In the genomic region with DNA sequence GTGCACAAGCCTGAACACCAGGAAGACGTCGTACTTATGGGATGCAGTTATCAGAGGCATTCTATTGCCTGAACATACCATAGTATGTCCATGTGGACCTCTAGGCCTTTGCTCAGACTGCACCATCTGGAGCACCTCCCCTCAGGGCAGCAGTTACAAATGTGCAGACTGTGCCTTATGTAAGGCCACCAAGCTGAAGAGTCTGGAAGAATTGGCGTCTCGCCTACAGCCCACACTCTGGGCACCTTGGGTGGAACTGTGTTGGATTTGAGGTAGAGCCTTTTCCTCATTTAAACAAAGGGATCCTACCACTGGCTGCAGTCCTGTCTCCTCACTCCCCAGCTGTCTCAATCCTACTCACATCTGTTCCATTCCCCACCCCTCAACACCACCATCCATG, we compare ENCODE assay signal across 24 cellular contexts.
DNase-seq lines count a peak whose midpoint lies in the region; ATAC-seq and TF ChIP-seq lines count a peak whose summit lies in the region.
"Had no signal": no experiment of that assay in that cellular context is flagged by ENCODE, and none has a peak within 500 bp of the region (broad histone marks: within the 10 kb centered on the region; RNA-seq: fewer than 3 reads in every experiment).

No MANE protein-coding gene starts in this region.

- H3K4me1 Mint-ChIP-seq in natural killer cell treated with Interleukin-12 subunit alpha and Interleukin-12 subunit beta and Interleukin-15 and Interleukin-18, amount 100 ng/mL, for 72 hours (ENCODE audit: low read depth in 2 of 2), result no peaks in the 10 kb centered on the region
- H3K4me1 Mint-ChIP-seq in natural killer cell (no peaks in the 10 kb centered on the region), glutamatergic neuron (ENCODE audit: low read depth, unreplicated experiment) (peaks cover 40% of the 10 kb centered on the region)
- H3K4me1 Mint-ChIP-seq: B cell; CD14-positive monocyte; CD8-positive, alpha-beta memory T cell had no signal

- no peak overlapping the region for H4K8ac ChIP-seq in neuronal stem cell (ENCODE audit: low read depth, low read length)

- no peaks in the 10 kb centered on the region for H3K9me3 ChIP-seq in testis
- no peaks in the 10 kb centered on the region for H3K9me3 ChIP-seq in BE2C
- H3K9me3 ChIP-seq in neuronal stem cell (replicated peaks in 1 of 2; ENCODE audit: control insufficient read depth in 2 of 2, insufficient read depth in 1 of 2, low read depth in 1 of 2, low read length in 2 of 2), result no peaks in the 10 kb centered on the region

- H3K4me3 ChIP-seq in testis (no peak overlapping the region), BE2C (ENCODE audit: low read depth, low read length) (no peak overlapping the region), neuronal stem cell (ENCODE audit: low read length in 2 of 2) (no peak overlapping the region)

- DNase-seq in natural killer cell treated with Interleukin-12 subunit alpha and Interleukin-12 subunit beta and Interleukin-15 and Interleukin-18, amount 100 ng/mL, for 72 hours (ENCODE audit: low spot score), result no peak
- DNase-seq in natural killer cell, result no peak
- DNase-seq in NCI-H69 (lab: John Stamatoyannopoulos, UW), result peak; percentile 90
- no peak for DNase-seq in glutamatergic neuron
- DNase-seq in testis, result no peak
- DNase-seq in activated naive CD4-positive, alpha-beta T cell treated with Interleukin-2 at 50 U/mL for 16 hours, result no peak
- DNase-seq in BE2C, result no peak
- DNase-seq in neuronal stem cell (ENCODE audit: low spot score), result no peak
- DNase-seq: CD8-positive, alpha-beta memory T cell; DMS153; DND-41; NCI-H1048; NCI-H1417 treated with DMSO at 0.1 percent for 48 hours; NCI-H1930; NCI-H2107; NCI-H510A; NCI-H774; SHP77 had no signal

- TF ChIP-seq CTCF in natural killer cell (IDR thresholded peaks at IDR 0.05), result no peak
- no peak for TF ChIP-seq CTCF in glutamatergic neuron (IDR thresholded peaks at IDR 0.05; ENCODE audit: partially characterized antibody, unreplicated experiment)
- no peak for TF ChIP-seq CTCF in testis (IDR thresholded peaks at IDR 0.05)
- TF ChIP-seq CTCF in BE2C (IDR thresholded peaks at IDR 0.05; ENCODE audit: low read depth, low read length), result no peak

- no peak overlapping the region for H3K14ac ChIP-seq in neuronal stem cell (ENCODE audit: low read length)

- peak overlapping the region; percentile 10 to 18 for H3K27ac ChIP-seq in testis
- H3K27ac ChIP-seq in neuronal stem cell (replicated peaks; ENCODE audit: low read length), result no peak overlapping the region
- H3K27ac ChIP-seq: 22Rv1, HL-60, RWPE1 had no signal

- H3K4ac ChIP-seq in neuronal stem cell (ENCODE audit: low read length), result no peak overlapping the region

- no peak overlapping the region for H4K91ac ChIP-seq in neuronal stem cell (ENCODE audit: low read depth, low read length, poor library complexity)

- ATAC-seq in natural killer cell treated with Interleukin-12 subunit alpha and Interleukin-12 subunit beta and Interleukin-15 and Interleukin-18, amount 100 ng/mL, for 72 hours, result peak; percentile 24 to 37
- ATAC-seq in natural killer cell, result no peak
- ATAC-seq: HCT116 had no signal

- H2BK5ac ChIP-seq in neuronal stem cell (ENCODE audit: low read length), result no peak overlapping the region

- H3K36me3 ChIP-seq in testis (ENCODE audit: low read depth, missing control alignments), result no peaks in the 10 kb centered on the region
- no peaks in the 10 kb centered on the region for H3K36me3 ChIP-seq in BE2C
- H3K36me3 ChIP-seq in neuronal stem cell (replicated peaks in 1 of 2; ENCODE audit: control insufficient read depth in 2 of 2, insufficient read depth in 2 of 2, low read length in 2 of 2), result no peaks in the 10 kb centered on the region

- H3K9ac ChIP-seq in neuronal stem cell (ENCODE audit: low read depth, low read length, poor library complexity), result no peak overlapping the region

- no peak overlapping the region for H2BK12ac ChIP-seq in neuronal stem cell (ENCODE audit: low read length)

- H3K27me3 Mint-ChIP-seq in natural killer cell treated with Interleukin-12 subunit alpha and Interleukin-12 subunit beta and Interleukin-15 and Interleukin-18, amount 100 ng/mL, for 72 hours, result peaks cover 27 to 34% of the 10 kb centered on the region in 2 donors
- peaks cover 6 to 56% of the 10 kb centered on the region in 2 donors for H3K27me3 Mint-ChIP-seq in natural killer cell (ENCODE audit: low read depth in 2 of 2)
- H3K27me3 Mint-ChIP-seq in glutamatergic neuron (ENCODE audit: unreplicated experiment), result peaks cover 5% of the 10 kb centered on the region

- no peak overlapping the region for H3K4me3 Mint-ChIP-seq in natural killer cell treated with Interleukin-12 subunit alpha and Interleukin-12 subunit beta and Interleukin-15 and Interleukin-18, amount 100 ng/mL, for 72 hours
- H3K4me3 Mint-ChIP-seq in natural killer cell (no peak overlapping the region), glutamatergic neuron (ENCODE audit: unreplicated experiment) (no peak overlapping the region)
- H3K4me3 Mint-ChIP-seq: B cell; CD14-positive monocyte; CD8-positive, alpha-beta memory T cell had no signal

- H3K18ac ChIP-seq in neuronal stem cell (ENCODE audit: low read length), result no peak overlapping the region

- H3K79me1 ChIP-seq in neuronal stem cell (ENCODE audit: low read depth, low read length), result peaks cover 2% of the 10 kb centered on the region

- intact Hi-C loops in natural killer cell (cut with micrococcal nuclease), result no loop called here
- intact Hi-C loops in testis (cut with DNase I; ENCODE audit: low total_unique reads), result no loop called here

- H3K36me3 Mint-ChIP-seq in natural killer cell treated with Interleukin-12 subunit alpha and Interleukin-12 subunit beta and Interleukin-15 and Interleukin-18, amount 100 ng/mL, for 72 hours, result no peaks in the 10 kb centered on the region
- H3K36me3 Mint-ChIP-seq in natural killer cell, result no peaks in the 10 kb centered on the region
- H3K36me3 Mint-ChIP-seq in glutamatergic neuron (ENCODE audit: unreplicated experiment), result no peaks in the 10 kb centered on the region
- H3K36me3 Mint-ChIP-seq: CD14-positive monocyte; CD8-positive, alpha-beta memory T cell had no signal

- no peak overlapping the region for H3K4me2 ChIP-seq in neuronal stem cell (ENCODE audit: insufficient read depth, low read length, poor library complexity, severe bottlenecking)

- 75 to 78% methylated on average over 4 of the region's 4 CpGs for WGBS in testis, 2 donors
- WGBS in neuronal stem cell (ENCODE audit: extremely low coverage in 2 of 2, insufficient read length in 2 of 2, insufficient replicate concordance in 1 of 2), 2 donors, result no CpG with 5 or more reads among the region's 4 CpGs

- H3K27ac Mint-ChIP-seq in natural killer cell treated with Interleukin-12 subunit alpha and Interleukin-12 subunit beta and Interleukin-15 and Interleukin-18, amount 100 ng/mL, for 72 hours, result no peak overlapping the region
- H3K27ac Mint-ChIP-seq in natural killer cell (no peak overlapping the region), glutamatergic neuron (ENCODE audit: unreplicated experiment) (peak overlapping the region; percentile 65)
- H3K27ac Mint-ChIP-seq: B cell; CD14-positive monocyte; CD8-positive, alpha-beta memory T cell had no signal

- H3K27me3 ChIP-seq in testis, result no peaks in the 10 kb centered on the region
- H3K27me3 ChIP-seq in BE2C, result no peaks in the 10 kb centered on the region
- H3K27me3 ChIP-seq in neuronal stem cell (ENCODE audit: control insufficient read depth in 3 of 3, insufficient read depth in 3 of 3, low read depth in 1 of 3, low read length in 3 of 3), result peaks cover 0 to 9% (median 0%) of the 10 kb centered on the region in 3 experiments

- no peak overlapping the region for H2AFZ ChIP-seq in neuronal stem cell (ENCODE audit: low read length)

- TF ChIP-seq POLR2A in testis (IDR thresholded peaks at IDR 0.05), result no peak

- H2BK15ac ChIP-seq in neuronal stem cell (ENCODE audit: low read length), result no peak overlapping the region

- H3K4me1 ChIP-seq in testis, result peaks cover 18% of the 10 kb centered on the region
- H3K4me1 ChIP-seq in BE2C, result peaks cover 20% of the 10 kb centered on the region
- no peaks in the 10 kb centered on the region for H3K4me1 ChIP-seq in neuronal stem cell (ENCODE audit: control insufficient read depth in 2 of 2, insufficient read depth in 1 of 2, low read depth in 1 of 2, low read length in 2 of 2)

- H2BK120ac ChIP-seq in neuronal stem cell (ENCODE audit: low read depth, low read length), result no peak overlapping the region

- no peak overlapping the region for H3K23ac ChIP-seq in neuronal stem cell (ENCODE audit: low read depth, low read length, poor library complexity)

- H3K9me3 Mint-ChIP-seq in natural killer cell treated with Interleukin-12 subunit alpha and Interleukin-12 subunit beta and Interleukin-15 and Interleukin-18, amount 100 ng/mL, for 72 hours, result no peaks in the 10 kb centered on the region
- H3K9me3 Mint-ChIP-seq in natural killer cell (no peaks in the 10 kb centered on the region), glutamatergic neuron (ENCODE audit: unreplicated experiment) (peaks cover 14% of the 10 kb centered on the region)
- H3K9me3 Mint-ChIP-seq: CD8-positive, alpha-beta memory T cell had no signal

- no peak overlapping the region for H2AK5ac ChIP-seq in neuronal stem cell (ENCODE audit: low read depth, low read length)

Comparison
In these comparisons a context has a peak if more than half of its experiments do, and no peak if none do; other contexts are left out.
1. ATAC-seq: peak in natural killer cell treated with Interleukin-12 subunit alpha and Interleukin-12 subunit beta and Interleukin-15 and Interleukin-18, amount 100 ng/mL, for 72 hours (2 of 2); none in natural killer cell (0 of 3).